Comparison of ENCODE assay signal across 9 cellular contexts in the genomic region with DNA sequence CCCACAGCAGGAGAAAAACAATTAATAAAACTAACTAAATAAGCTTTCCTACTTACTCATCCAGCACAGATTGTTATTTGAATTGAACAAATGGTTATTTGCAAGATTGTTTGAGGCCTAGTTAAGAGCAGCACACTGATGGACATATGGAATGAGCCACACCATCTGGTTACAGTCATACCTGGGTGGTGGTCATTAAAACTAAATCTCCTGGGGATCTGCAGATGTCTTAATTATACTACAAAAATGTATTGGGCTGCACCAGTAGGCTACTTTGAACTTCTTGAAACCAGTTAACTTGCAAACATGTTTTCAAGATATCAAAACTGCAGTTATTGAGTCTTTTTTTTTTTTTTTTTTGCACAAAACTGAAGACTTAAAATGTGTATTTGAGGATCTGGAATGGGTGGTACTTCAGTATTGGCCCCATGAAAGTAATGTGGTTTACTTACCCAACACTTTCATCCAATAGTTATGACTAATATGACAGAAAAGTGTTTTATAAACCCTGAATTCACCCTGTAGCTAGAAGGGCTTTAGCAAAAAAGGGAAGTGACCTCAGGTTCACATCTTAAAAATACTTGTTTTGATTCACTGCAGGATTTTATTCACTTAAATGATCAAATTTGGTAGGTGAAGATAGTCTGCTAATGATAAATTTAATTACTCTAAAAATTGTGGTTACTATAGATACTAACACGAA. TPM values are rescaled to one million over a fixed set of nuclear protein-coding genes. Genes with fewer than 3 reads are reported as not detected.
A peak's percentile ranks its signal among the peaks of the same experiment; 100 is the strongest.
DNase-seq lines count a peak whose midpoint lies in the region; ATAC-seq and TF ChIP-seq lines count a peak whose summit lies in the region.
"Had no signal": no experiment of that assay in that cellular context is flagged by ENCODE, and none has a peak within 500 bp of the region (broad histone marks: within the 10 kb centered on the region; RNA-seq: fewer than 3 reads in every experiment).

No MANE protein-coding gene starts in this region.

- TF ChIP-seq CTCF in CD8-positive, alpha-beta T cell (IDR thresholded peaks at IDR 0.05), result no peak
- no peak for TF ChIP-seq CTCF in activated CD8-positive, alpha-beta T cell treated with anti-CD3 and anti-CD28 coated beads for 36 hours (IDR thresholded peaks at IDR 0.05)

- DNase-seq in CD8-positive, alpha-beta T cell, result no peak
- no peak for DNase-seq in activated CD8-positive, alpha-beta T cell treated with anti-CD3 and anti-CD28 coated beads for 36 hours
- DNase-seq in COLO829 (ENCODE audit: low spot score) (no peak), NCI-H187 treated with DMSO at 0.1 percent for 48 hours (lab: John Stamatoyannopoulos, UW) (no peak), NCI-H510A treated with DMSO at 0.1 percent for 48 hours (lab: John Stamatoyannopoulos, UW) (no peak), GM19240 (ENCODE audit: insufficient read length, low spot score) (no peak)

- no peak overlapping the region for H3K27ac ChIP-seq in CD8-positive, alpha-beta T cell (ENCODE audit: low read depth, low read length)

- H3K9me3 Mint-ChIP-seq in CD8-positive, alpha-beta T cell, result peaks cover 3% of the 10 kb centered on the region
- peaks cover 4% of the 10 kb centered on the region for H3K9me3 Mint-ChIP-seq in activated CD8-positive, alpha-beta T cell treated with anti-CD3 and anti-CD28 coated beads for 36 hours

- H3K4me1 ChIP-seq in CD8-positive, alpha-beta T cell (ENCODE audit: insufficient read depth, low read length), result peaks cover 45% of the 10 kb centered on the region

- H3K4me3 Mint-ChIP-seq in CD8-positive, alpha-beta T cell, result no peak overlapping the region
- no peak overlapping the region for H3K4me3 Mint-ChIP-seq in activated CD8-positive, alpha-beta T cell treated with anti-CD3 and anti-CD28 coated beads for 36 hours
- H3K4me3 Mint-ChIP-seq: brain had no signal

- H3K27me3 ChIP-seq in CD8-positive, alpha-beta T cell (ENCODE audit: insufficient read depth, low read length), result no peaks in the 10 kb centered on the region

- intact Hi-C loops in CD8-positive, alpha-beta T cell (cut with DNase I, micrococcal nuclease), result loop anchor here (5.0 to 10.0 kb wide), 2 partner anchors 172 to 285 kb away; no protein-coding TSS in a partner anchor
- intact Hi-C loops in activated CD8-positive, alpha-beta T cell treated with anti-CD3 and anti-CD28 coated beads for 36 hours (cut with micrococcal nuclease), result loop anchor here (5.0 to 10.0 kb wide), 2 partner anchors 45 to 282 kb away; no protein-coding TSS in a partner anchor

- ATAC-seq in CD8-positive, alpha-beta T cell, result peak; percentile 41
- peak; percentile 76 for ATAC-seq in GM19397 (IDR thresholded peaks at IDR 0.05; ENCODE audit: unreplicated experiment)
- ATAC-seq in HG03354 (IDR thresholded peaks at IDR 0.05; ENCODE audit: poor library complexity, severe bottlenecking, unreplicated experiment), result peak; percentile 87
- peak; percentile 82 for ATAC-seq in activated CD8-positive, alpha-beta T cell treated with anti-CD3 and anti-CD28 coated beads for 36 hours

- no peaks in the 10 kb centered on the region for H3K27me3 Mint-ChIP-seq in CD8-positive, alpha-beta T cell (ENCODE audit: low read depth)
- no peaks in the 10 kb centered on the region for H3K27me3 Mint-ChIP-seq in activated CD8-positive, alpha-beta T cell treated with anti-CD3 and anti-CD28 coated beads for 36 hours
- H3K27me3 Mint-ChIP-seq: brain had no signal

- peak overlapping the region; percentile 0 for H3K27ac Mint-ChIP-seq in CD8-positive, alpha-beta T cell
- H3K27ac Mint-ChIP-seq in activated CD8-positive, alpha-beta T cell treated with anti-CD3 and anti-CD28 coated beads for 36 hours, result peak overlapping the region; percentile 71

- peaks cover 74% of the 10 kb centered on the region for H3K4me1 Mint-ChIP-seq in CD8-positive, alpha-beta T cell (ENCODE audit: low read depth)
- peaks cover 79% of the 10 kb centered on the region for H3K4me1 Mint-ChIP-seq in activated CD8-positive, alpha-beta T cell treated with anti-CD3 and anti-CD28 coated beads for 36 hours (ENCODE audit: low read depth)

- no peaks in the 10 kb centered on the region for H3K36me3 ChIP-seq in CD8-positive, alpha-beta T cell (ENCODE audit: insufficient read depth, low read length)

- CTCF ChIA-PET in CD8-positive, alpha-beta T cell (lab: Charles Lee), result interaction anchor here (0.7 kb wide), 1 partner anchor 284 kb away, joined by 3 read pairs; no protein-coding TSS in a partner anchor
- CTCF ChIA-PET in activated CD8-positive, alpha-beta T cell treated with anti-CD3 and anti-CD28 coated beads for 36 hours (lab: Charles Lee), result interaction anchor here (1.2 to 1.5 kb wide), 2 partner anchors 9 to 176 kb away, joined by 3 read pairs; no protein-coding TSS in a partner anchor

- POLR2A ChIA-PET in CD8-positive, alpha-beta T cell (lab: Charles Lee), result no interaction called here
- POLR2A ChIA-PET in activated CD8-positive, alpha-beta T cell treated with anti-CD3 and anti-CD28 coated beads for 36 hours (lab: Charles Lee), result interaction anchor here (0.8 to 1.0 kb wide), 3 partner anchors 18 to 144 kb away, joined by 3 read pairs; no protein-coding TSS in a partner anchor

- no peak overlapping the region for H3K4me3 ChIP-seq in CD8-positive, alpha-beta T cell (ENCODE audit: low read depth, low read length)

- peaks cover 12% of the 10 kb centered on the region for H3K36me3 Mint-ChIP-seq in CD8-positive, alpha-beta T cell
- peaks cover 34% of the 10 kb centered on the region for H3K36me3 Mint-ChIP-seq in activated CD8-positive, alpha-beta T cell treated with anti-CD3 and anti-CD28 coated beads for 36 hours (ENCODE audit: low read depth)

- no peaks in the 10 kb centered on the region for H3K9me3 ChIP-seq in CD8-positive, alpha-beta T cell (ENCODE audit: low read length)

RNA-seq across cellular contexts. Expression of a gene that starts 10.8 kb away (rescaled TPM):
- total RNA-seq in CD8-positive, alpha-beta T cell, result 10 to 100 TPM; 51.0 to 56.0 TPM
- 100 to 1,000 TPM; 117 to 119 TPM for total RNA-seq in activated CD8-positive, alpha-beta T cell treated with anti-CD3 and anti-CD28 coated beads for 36 hours
